In genomic region chr7:128847721-128848211, GRCh38 we compare ENCODE assay signal across 18 cellular contexts. TPM values are rescaled to one million over a fixed set of nuclear protein-coding genes. Genes with fewer than 3 reads are reported as not detected.
DNase-seq lines count a peak whose midpoint lies in the region; ATAC-seq and TF ChIP-seq lines count a peak whose summit lies in the region.
"Had no signal": no experiment of that assay in that cellular context is flagged by ENCODE, and none has a peak within 500 bp of the region (broad histone marks: within the 10 kb centered on the region; RNA-seq: fewer than 3 reads in every experiment).

No MANE protein-coding gene starts in this region.

- no peaks in the 10 kb centered on the region for H3K9me3 ChIP-seq in right atrium auricular region
- H3K9me3 ChIP-seq in esophagus muscularis mucosa: no peaks in the 10 kb centered on the region
- H3K9me3 ChIP-seq in mesenchymal stem cell (ENCODE audit: control insufficient read depth, low read length): no peaks in the 10 kb centered on the region
- no peaks in the 10 kb centered on the region for H3K9me3 ChIP-seq in skeletal muscle tissue (ENCODE audit: control insufficient read depth in 3 of 3, low read length in 3 of 3)
- H3K9me3 ChIP-seq in MM.1S (replicated peaks; ENCODE audit: insufficient read depth, low read length): no peaks in the 10 kb centered on the region
- H3K9me3 ChIP-seq: BLaER1 had no signal

- no peak overlapping the region for H3K14ac ChIP-seq in mesenchymal stem cell (ENCODE audit: low read length in 2 of 2)

- no peaks in the 10 kb centered on the region for H3K9me3 Mint-ChIP-seq in activated naive CD8-positive, alpha-beta T cell treated with anti-CD3 and anti-CD28 coated beads for 36 hours
- H3K9me3 Mint-ChIP-seq: CD14-positive monocyte; CD4-positive, alpha-beta memory T cell; HFFc6 had no signal

- no peak for TF ChIP-seq EP300 in esophagus muscularis mucosa (IDR thresholded peaks at IDR 0.05)

- H2BK120ac ChIP-seq in mesenchymal stem cell (ENCODE audit: low read depth, low read length): no peak overlapping the region

- no peaks in the 10 kb centered on the region for H3K9me2 ChIP-seq in MM.1S (replicated peaks; ENCODE audit: insufficient read depth, low read length)

- H4K91ac ChIP-seq in mesenchymal stem cell (ENCODE audit: low read length): peak overlapping the region; percentile 34

- intact Hi-C loops in left ventricle myocardium superior (cut with micrococcal nuclease): no loop called here
- intact Hi-C loops in esophagus muscularis mucosa (cut with DNase I): no loop called here

- peak; percentile 2 for ATAC-seq in left ventricle myocardium superior
- ATAC-seq in HG03442 (IDR thresholded peaks at IDR 0.05; ENCODE audit: unreplicated experiment): no peak

- H2BK15ac ChIP-seq in mesenchymal stem cell (ENCODE audit: low read depth, poor library complexity, severe bottlenecking): no peak overlapping the region

- WGBS in esophagus muscularis mucosa: 83% methylated on average over 9 of the region's 17 CpGs
- over 99% methylated on average over 12 of the region's 17 CpGs for WGBS in mesenchymal stem cell

- H3K4me2 ChIP-seq in mesenchymal stem cell (ENCODE audit: low read length, poor library complexity, severe bottlenecking): no peak overlapping the region
- no peak overlapping the region for H3K4me2 ChIP-seq in MM.1S (ENCODE audit: low read depth, low read length)
- H3K4me2 ChIP-seq: BLaER1 had no signal

- H2AK5ac ChIP-seq in mesenchymal stem cell (ENCODE audit: low read length, severe bottlenecking): no peak overlapping the region

- no peak overlapping the region for H2BK12ac ChIP-seq in mesenchymal stem cell (ENCODE audit: low read length in 2 of 2)

- TF ChIP-seq CTCF in right atrium auricular region (IDR thresholded peaks at IDR 0.05) (no peak), esophagus muscularis mucosa (IDR thresholded peaks at IDR 0.05) (no peak), MM.1S (IDR thresholded peaks at IDR 0.05; ENCODE audit: low read length) (no peak)

- H3K4me3 ChIP-seq in right atrium auricular region (no peak overlapping the region), esophagus muscularis mucosa (no peak overlapping the region), mesenchymal stem cell (ENCODE audit: insufficient read depth in 1 of 2, low read depth in 1 of 2, low read length in 2 of 2) (no peak overlapping the region), skeletal muscle tissue (ENCODE audit: low read length in 3 of 3) (no peak overlapping the region), MM.1S (ENCODE audit: low read length) (no peak overlapping the region)
- H3K4me3 ChIP-seq: BLaER1, GM23248 had no signal

- H3K9ac ChIP-seq in mesenchymal stem cell (ENCODE audit: low read length) (no peak overlapping the region), skeletal muscle tissue (ENCODE audit: low read depth in 1 of 3, low read length in 3 of 3) (no peak overlapping the region), MM.1S (ENCODE audit: low read length) (no peak overlapping the region)
- H3K9ac ChIP-seq: BLaER1, GM23248 had no signal

- no peaks in the 10 kb centered on the region for H3K36me3 Mint-ChIP-seq in activated naive CD8-positive, alpha-beta T cell treated with anti-CD3 and anti-CD28 coated beads for 36 hours
- H3K36me3 Mint-ChIP-seq: CD14-positive monocyte; CD4-positive, alpha-beta memory T cell had no signal

- H4K20me1 ChIP-seq in MM.1S (ENCODE audit: insufficient read depth, low read length): no peaks in the 10 kb centered on the region
- H4K20me1 ChIP-seq: BLaER1 had no signal

- H3F3A ChIP-seq in MM.1S (ENCODE audit: insufficient read depth, low read length): no peaks in the 10 kb centered on the region

- no peak overlapping the region for H3K18ac ChIP-seq in mesenchymal stem cell (ENCODE audit: low read depth in 1 of 2, low read length in 2 of 2)

- H2AFZ ChIP-seq in mesenchymal stem cell (ENCODE audit: low read depth, low read length) (no peak overlapping the region), MM.1S (ENCODE audit: low read length) (no peak overlapping the region)
- H2AFZ ChIP-seq: GM23248 had no signal

- no peak overlapping the region for H4K8ac ChIP-seq in mesenchymal stem cell (ENCODE audit: low read length)

- H3K27me3 Mint-ChIP-seq in activated naive CD8-positive, alpha-beta T cell treated with anti-CD3 and anti-CD28 coated beads for 36 hours: no peaks in the 10 kb centered on the region
- H3K27me3 Mint-ChIP-seq: CD4-positive, alpha-beta memory T cell had no signal

- H3K4me1 Mint-ChIP-seq in activated naive CD8-positive, alpha-beta T cell treated with anti-CD3 and anti-CD28 coated beads for 36 hours: no peaks in the 10 kb centered on the region
- H3K4me1 Mint-ChIP-seq: CD14-positive monocyte; CD4-positive, alpha-beta memory T cell had no signal

- no peak overlapping the region for H3K4me3 Mint-ChIP-seq in activated naive CD8-positive, alpha-beta T cell treated with anti-CD3 and anti-CD28 coated beads for 36 hours
- H3K4me3 Mint-ChIP-seq: CD14-positive monocyte; CD4-positive, alpha-beta memory T cell; HFFc6 had no signal

- no peak overlapping the region for H3K27ac Mint-ChIP-seq in activated naive CD8-positive, alpha-beta T cell treated with anti-CD3 and anti-CD28 coated beads for 36 hours
- H3K27ac Mint-ChIP-seq: CD4-positive, alpha-beta memory T cell; HFFc6 had no signal

- H3K27ac ChIP-seq in right atrium auricular region (no peak overlapping the region), esophagus muscularis mucosa (replicated peaks in 1 of 4) (peak overlapping the region in 3 of 4 donors; percentile 32 to 48 (median 40)), mesenchymal stem cell (ENCODE audit: low read length, poor library complexity, severe bottlenecking) (no peak overlapping the region), skeletal muscle tissue (ENCODE audit: low read depth, low read length) (peak overlapping the region; percentile 50), MM.1S (ENCODE audit: low read length) (no peak overlapping the region)
- H3K27ac ChIP-seq: BLaER1, GM23248 had no signal

- DNase-seq in left ventricle myocardium superior: no peak
- DNase-seq in right atrium auricular region (ENCODE audit: low spot score): no peak
- DNase-seq in esophagus muscularis mucosa (ENCODE audit: extremely low spot score): no peak
- no peak for DNase-seq in mesenchymal stem cell
- no peak for DNase-seq in activated naive CD8-positive, alpha-beta T cell treated with anti-CD3 and anti-CD28 coated beads for 36 hours
- DNase-seq in MM.1S: no peak
- DNase-seq: 8988T; CD4-positive, alpha-beta memory T cell; DMS153; DMS79; GDM1; GM23248; HCEC 1CT; HFFc6 had no signal

- TF ChIP-seq POLR2A in esophagus muscularis mucosa (IDR thresholded peaks at IDR 0.05; ENCODE audit: low read depth): no peak

- H3K79me1 ChIP-seq in mesenchymal stem cell (replicated peaks; ENCODE audit: low read length, poor library complexity, severe bottlenecking): peaks cover 15% of the 10 kb centered on the region

- H3K27me3 ChIP-seq in right atrium auricular region: no peaks in the 10 kb centered on the region
- no peaks in the 10 kb centered on the region for H3K27me3 ChIP-seq in esophagus muscularis mucosa
- no peaks in the 10 kb centered on the region for H3K27me3 ChIP-seq in mesenchymal stem cell (ENCODE audit: control insufficient read depth in 1 of 2, insufficient read depth in 1 of 2, low read length in 2 of 2)
- no peaks in the 10 kb centered on the region for H3K27me3 ChIP-seq in skeletal muscle tissue (ENCODE audit: control insufficient read depth in 3 of 3, insufficient read depth in 3 of 3, low read length in 3 of 3)
- H3K27me3 ChIP-seq in MM.1S (replicated peaks; ENCODE audit: insufficient read depth, low read length): peaks cover 67% of the 10 kb centered on the region
- H3K27me3 ChIP-seq: BLaER1 had no signal

- H3K36me3 ChIP-seq in right atrium auricular region (peaks cover 99% of the 10 kb centered on the region), esophagus muscularis mucosa (peaks cover 85 to 100% (median 99%) of the 10 kb centered on the region in 4 donors), mesenchymal stem cell (ENCODE audit: control insufficient read depth in 1 of 2, insufficient read depth in 2 of 2, low read depth in 1 of 2, low read length in 2 of 2) (peaks cover 96 to 97% of the 10 kb centered on the region in 2 experiments), skeletal muscle tissue (ENCODE audit: control insufficient read depth in 3 of 3, insufficient read depth in 3 of 3, low read length in 3 of 3) (peaks cover 95 to 99% (median 95%) of the 10 kb centered on the region in 3 donors), MM.1S (replicated peaks; ENCODE audit: insufficient read depth, low read length) (no peaks in the 10 kb centered on the region)
- H3K36me3 ChIP-seq: BLaER1 had no signal

- no peak overlapping the region for H3K4ac ChIP-seq in mesenchymal stem cell (ENCODE audit: low read depth in 1 of 2, low read length in 2 of 2)

- no peaks in the 10 kb centered on the region for H3K79me2 ChIP-seq in MM.1S (ENCODE audit: low read length)

- H3K4me1 ChIP-seq in right atrium auricular region (no peaks in the 10 kb centered on the region), esophagus muscularis mucosa (no peaks in the 10 kb centered on the region), mesenchymal stem cell (ENCODE audit: control insufficient read depth, insufficient read depth, low read depth, low read length) (peaks cover 5% of the 10 kb centered on the region), skeletal muscle tissue (ENCODE audit: control insufficient read depth in 3 of 3, insufficient read depth in 3 of 3, low read length in 3 of 3) (peaks cover 0 to 54% (median 40%) of the 10 kb centered on the region in 3 donors), MM.1S (ENCODE audit: low read length) (no peaks in the 10 kb centered on the region)
- H3K4me1 ChIP-seq: BLaER1 had no signal

- no peak overlapping the region for H3K23ac ChIP-seq in mesenchymal stem cell (ENCODE audit: low read length in 2 of 2)

- H2BK5ac ChIP-seq in mesenchymal stem cell (ENCODE audit: low read depth, low read length, poor library complexity, severe bottlenecking): no peak overlapping the region

RNA-seq across cellular contexts. Expression of gene ATP6V1F, which starts 14.9 kb away (rescaled TPM):
- total RNA-seq in left ventricle myocardium superior (115 TPM), right atrium auricular region (100 to 1,000 TPM; 121 TPM), esophagus muscularis mucosa (100 to 1,000 TPM in 2 of 4 donors, 10 to 100 TPM in 2; 74.3 to 108 (median 91.9) TPM), skeletal muscle tissue (66.3 TPM)
- polyA plus RNA-seq in mesenchymal stem cell (2013, experiment 1 of 2): 413 TPM
- polyA plus RNA-seq in mesenchymal stem cell (2013, experiment 2 of 2): 407 TPM
- 100 to 1,000 TPM; 125 to 127 TPM for total RNA-seq in activated naive CD8-positive, alpha-beta T cell treated with anti-CD3 and anti-CD28 coated beads for 36 hours

RNA-seq across cellular contexts. Expression of gene FLNC, which starts 17.6 kb away (rescaled TPM):
- total RNA-seq in left ventricle myocardium superior: 591 TPM
- total RNA-seq in right atrium auricular region: 100 to 1,000 TPM; 215 to 646 TPM
- total RNA-seq in esophagus muscularis mucosa: 100 to 1,000 TPM; 391 to 932 (median 533) TPM
- 25.9 TPM for polyA plus RNA-seq in mesenchymal stem cell (2013, experiment 1 of 2)
- polyA plus RNA-seq in mesenchymal stem cell (2013, experiment 2 of 2): 23.7 TPM
- 611 TPM for total RNA-seq in skeletal muscle tissue
- total RNA-seq in activated naive CD8-positive, alpha-beta T cell treated with anti-CD3 and anti-CD28 coated beads for 36 hours: under 1 TPM; 0.12 to 0.23 TPM
- polyA plus RNA-seq: CD14-positive monocyte; CD4-positive, alpha-beta memory T cell had no signal

RNA-seq across cellular contexts. Expression of gene CCDC136, which starts 56.0 kb away (rescaled TPM):
- total RNA-seq in left ventricle myocardium superior (6.5 TPM), right atrium auricular region (1 to 10 TPM; 2.6 to 8.5 TPM), esophagus muscularis mucosa (10 to 100 TPM; 20.7 to 36.5 (median 33.7) TPM), skeletal muscle tissue (4.7 TPM)
- polyA plus RNA-seq in mesenchymal stem cell (2013, experiment 1 of 2): 2.2 TPM
- polyA plus RNA-seq in mesenchymal stem cell (2013, experiment 2 of 2): 1.4 TPM
- 10 to 100 TPM; 10.8 to 11.0 TPM for total RNA-seq in activated naive CD8-positive, alpha-beta T cell treated with anti-CD3 and anti-CD28 coated beads for 36 hours

Comparison
In these comparisons a context has a peak if more than half of its experiments do, and no peak if none do; other contexts are left out.
1. H3K27ac ChIP-seq: peak in esophagus muscularis mucosa (3 of 4) and skeletal muscle tissue (single experiment); none in right atrium auricular region (0 of 2), mesenchymal stem cell (single experiment) and MM.1S (single experiment).
2. RNA of gene FLNC, which starts 17.6 kb away (total RNA-seq): 391 to 932 TPM in esophagus muscularis mucosa, 215 to 646 TPM in right atrium auricular region, 611 TPM in skeletal muscle tissue (single experiment) and 591 TPM in left ventricle myocardium superior (single experiment); 0.12 to 0.23 TPM in activated naive CD8-positive, alpha-beta T cell treated with anti-CD3 and anti-CD28 coated beads for 36 hours; every median in the first group is over 100 times any median in the second.